ENCODE assay signal across 8 cellular contexts in the genomic region with DNA sequence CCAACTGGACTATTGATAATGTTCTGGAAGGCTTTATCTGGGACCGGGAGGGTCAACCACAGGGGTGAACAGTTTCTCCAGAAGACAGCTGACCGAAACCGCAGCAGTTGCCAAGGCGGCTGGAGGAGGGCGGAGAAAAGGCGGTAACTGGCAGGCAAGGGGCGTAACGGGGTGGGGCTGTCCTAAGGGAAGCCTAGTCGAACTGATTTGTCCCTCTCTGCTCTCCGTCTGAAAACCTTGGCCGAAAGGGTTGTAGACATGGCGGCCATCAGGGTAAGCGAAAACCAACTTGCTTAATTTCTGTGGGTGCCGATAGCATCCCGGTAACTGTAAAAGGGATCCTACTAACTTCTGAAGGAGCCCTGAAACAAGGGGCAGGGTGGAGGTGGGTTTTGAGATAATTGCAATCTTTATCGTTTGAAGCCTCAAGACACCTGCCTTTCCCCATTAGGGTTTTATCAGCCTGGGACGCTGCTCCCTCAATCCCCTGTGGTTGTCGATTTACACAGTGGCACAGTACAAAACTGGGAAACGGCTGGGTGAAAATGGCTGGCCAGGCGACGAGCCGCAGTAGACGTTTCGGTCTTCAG. TPM values are rescaled to one million over a fixed set of nuclear protein-coding genes. Genes with fewer than 3 reads are reported as not detected.
DNase-seq lines count a peak whose midpoint lies in the region; ATAC-seq, FAIRE-seq and TF ChIP-seq lines count a peak whose summit lies in the region.

Gene APOOL (plus strand): TSS at position 223 of the 590 bp plus-strand sequence. CDS start 36 bp downstream, at position 259.

- peaks cover 4 to 9% of the 10 kb centered on the region in 2 experiments; a peak in 3 of 4 replicates for H3K79me1 ChIP-seq in IMR-90 (ENCODE audit: low read depth in 1 of 2, low read length in 2 of 2)

- intact Hi-C loops in IMR-90 (cut with micrococcal nuclease), result no loop called here

- H3K56ac ChIP-seq in IMR-90 (ENCODE audit: extremely low read depth, insufficient read depth, low read length), result peak within 1 kb of the TSS; percentile 70; the same call in 1 of the 2 replicates

- dilution Hi-C loops in IMR-90 (cut with HindIII; ENCODE audit: low sequenced_read_pairs, unreplicated experiment), result no loop called here

- no peak within 1 kb of the TSS; the same call in 2 of the 3 replicates for H2BK15ac ChIP-seq in IMR-90 (ENCODE audit: low read depth, low read length)

- H3K9ac ChIP-seq in IMR-90 (ENCODE audit: low read depth, low read length) (peak within 1 kb of the TSS; percentile 83), mucosa of stomach (ENCODE audit: low read length) (peak within 1 kb of the TSS; percentile 81)

- 33% methylated on average over 8 of the region's 24 CpGs; no CpG with 5 or more reads in 1 of the 2 experiments for WGBS in IMR-90 (ENCODE audit: extremely low coverage in 2 of 2, insufficient read length in 1 of 2), 2 experiments
- 0 to 31% methylated on average over 24 of the region's 24 CpGs for WGBS in esophagus, 2 donors

- no peak for TF ChIP-seq POLR2A in IMR-90 (IDR thresholded peaks at IDR 0.05; ENCODE audit: low read depth, low read length)

- no peak within 1 kb of the TSS for H2AK9ac ChIP-seq in IMR-90 (replicated peaks; ENCODE audit: low read depth, low read length, poor library complexity)

- H3K27me3 ChIP-seq in IMR-90 (ENCODE audit: control insufficient read depth, insufficient read depth, low read length), result no peaks in the 10 kb centered on the region
- no peaks in the 10 kb centered on the region for H3K27me3 ChIP-seq in esophagus (ENCODE audit: control insufficient read depth in 1 of 2, insufficient read depth in 2 of 2, low read length in 2 of 2)
- no peaks in the 10 kb centered on the region for H3K27me3 ChIP-seq in mucosa of stomach (ENCODE audit: control insufficient read depth, insufficient read depth, low read length)

- no peak within 1 kb of the TSS; the same call in 1 of the 2 replicates for H4K91ac ChIP-seq in IMR-90 (ENCODE audit: insufficient read depth, low read depth, low read length)

- H3K4me1 ChIP-seq in IMR-90 (ENCODE audit: control insufficient read depth, insufficient read depth, low read length), result no peaks in the 10 kb centered on the region
- no peaks in the 10 kb centered on the region for H3K4me1 ChIP-seq in esophagus (ENCODE audit: control insufficient read depth in 2 of 2, insufficient read depth in 2 of 2, low read length in 1 of 2)
- H3K4me1 ChIP-seq in mucosa of stomach (ENCODE audit: control insufficient read depth, insufficient read depth, low read length), result no peaks in the 10 kb centered on the region

- no peak within 1 kb of the TSS for H2BK20ac ChIP-seq in IMR-90 (ENCODE audit: low read depth, low read length)

- no peak within 1 kb of the TSS for H2AK5ac ChIP-seq in IMR-90 (ENCODE audit: low read depth, low read length)

- H2BK5ac ChIP-seq in IMR-90 (ENCODE audit: low read depth, low read length, poor library complexity, severe bottlenecking), result no peak within 1 kb of the TSS

- H3K36me3 ChIP-seq in IMR-90 (ENCODE audit: control insufficient read depth, insufficient read depth, low read length) (no peaks in the 10 kb centered on the region), esophagus (ENCODE audit: control insufficient read depth in 2 of 2, insufficient read depth in 2 of 2, low read length in 1 of 2) (no peaks in the 10 kb centered on the region), mucosa of stomach (ENCODE audit: control insufficient read depth, insufficient read depth, low read length) (no peaks in the 10 kb centered on the region)

- TSS peak; percentile 76 for BruUV-seq in IMR-90 (replicated peaks; lab: Mats Ljungman, UMichigan)

- CTCF ChIA-PET in IMR-90 (lab: Yijun Ruan, JAX), result no interaction called here

- H3K18ac ChIP-seq in IMR-90 (ENCODE audit: low read depth, low read length), result no peak within 1 kb of the TSS

- H3K23ac ChIP-seq in IMR-90 (ENCODE audit: low read depth, low read length), result no peak within 1 kb of the TSS

- peak within 1 kb of the TSS; percentile 62 for H3K4me3 ChIP-seq in IMR-90 (ENCODE audit: insufficient read depth, low read depth, low read length)
- H3K4me3 ChIP-seq in esophagus (ENCODE audit: low read depth in 1 of 2, low read length in 2 of 2), result peak within 1 kb of the TSS; percentile 65 to 68
- H3K4me3 ChIP-seq in mucosa of stomach (ENCODE audit: low read length), result peak within 1 kb of the TSS; percentile 87

- ATAC-seq in GM21526 (IDR thresholded peaks at IDR 0.05; ENCODE audit: low FRiP score, unreplicated experiment) (peak; percentile 97), IMR-90 (ENCODE audit: low read depth) (peak; percentile 98)

- peak within 1 kb of the TSS; percentile 86 for H3K14ac ChIP-seq in IMR-90 (replicated peaks; ENCODE audit: low read depth, low read length)

- peak within 1 kb of the TSS; percentile 55 to 90 for H4K8ac ChIP-seq in IMR-90 (ENCODE audit: low read depth in 2 of 2, low read length in 2 of 2)

- peak within 1 kb of the TSS; percentile 13; the same call in 1 of the 2 replicates for H4K5ac ChIP-seq in IMR-90 (ENCODE audit: low read depth, low read length)

- H3K9me3 ChIP-seq in IMR-90 (ENCODE audit: control insufficient read depth, insufficient read depth, low read length) (no peaks in the 10 kb centered on the region), esophagus (ENCODE audit: control insufficient read depth in 2 of 2, insufficient read depth in 1 of 2, low read depth in 1 of 2, low read length in 1 of 2) (no peaks in the 10 kb centered on the region), mucosa of stomach (ENCODE audit: control insufficient read depth, low read length) (no peaks in the 10 kb centered on the region)

- peak; percentile 53 for FAIRE-seq in D721Med (lab: Jason Lieb, UNC)

- H2AFZ ChIP-seq in IMR-90 (replicated peaks; ENCODE audit: low read length, poor library complexity), result peak within 1 kb of the TSS; percentile 86

- 0 out of 2 replicates have a peak within 1 kb of the TSS, but pooled peaks have one; percentile 16 for H2BK120ac ChIP-seq in IMR-90 (ENCODE audit: low read depth, low read length)

- DNase-seq in D721Med (ENCODE audit: insufficient read length, low spot score), result peak; percentile 6
- peak; percentile 88 for DNase-seq in IMR-90
- peak; percentile 12 for DNase-seq in OCI-M2 (lab: John Stamatoyannopoulos, UW; ENCODE audit: unreplicated experiment)
- peak; percentile 53 for DNase-seq in activated T-cell treated with anti-CD3 and anti-CD28 coated beads for 4 hours
- peak; percentile 84 for DNase-seq in stimulated activated CD8-positive, alpha-beta memory T cell treated with anti-CD3 and anti-CD28 coated beads, Interleukin-4, amount 100 ng/mL, for 48 hours

- in situ Hi-C loops in IMR-90 (cut with MboI; ENCODE audit: low sequenced_read_pairs), result no loop called here

- no peaks in the 10 kb centered on the region for H4K20me1 ChIP-seq in IMR-90 (ENCODE audit: insufficient read depth, low read length)

- peak within 1 kb of the TSS; percentile 82 for H3K4me2 ChIP-seq in IMR-90 (ENCODE audit: low read depth, low read length)

- H3K9me1 ChIP-seq in IMR-90 (ENCODE audit: insufficient read depth, low read length), result no peaks in the 10 kb centered on the region

- TF ChIP-seq RAD21 in IMR-90 (IDR thresholded peaks at IDR 0.05; ENCODE audit: low read length), result no peak

- H3K4ac ChIP-seq in IMR-90 (ENCODE audit: low read depth, low read length), result peak within 1 kb of the TSS; percentile 79

- H3K27ac ChIP-seq in IMR-90 (ENCODE audit: insufficient read depth, low read length), result peak within 1 kb of the TSS; percentile 48
- peak within 1 kb of the TSS; percentile 76 to 86 for H3K27ac ChIP-seq in esophagus (ENCODE audit: low read depth in 2 of 2, low read length in 1 of 2)

- POLR2A ChIA-PET in IMR-90 (lab: Charles Lee; ENCODE audit: unreplicated experiment), result no interaction called here

- TF ChIP-seq CTCF in D721Med (IDR thresholded peaks at IDR 0.05; ENCODE audit: insufficient read depth, missing control alignments), result no peak
- no peak for TF ChIP-seq CTCF in IMR-90 (conservative IDR thresholded peaks at IDR 0.05; ENCODE audit: low read depth, low read length)

TF ChIP-seq in IMR-90, 13 proteins besides CTCF, POLR2A, EP300 and RAD21:
- TF ChIP-seq, protein P1, sequence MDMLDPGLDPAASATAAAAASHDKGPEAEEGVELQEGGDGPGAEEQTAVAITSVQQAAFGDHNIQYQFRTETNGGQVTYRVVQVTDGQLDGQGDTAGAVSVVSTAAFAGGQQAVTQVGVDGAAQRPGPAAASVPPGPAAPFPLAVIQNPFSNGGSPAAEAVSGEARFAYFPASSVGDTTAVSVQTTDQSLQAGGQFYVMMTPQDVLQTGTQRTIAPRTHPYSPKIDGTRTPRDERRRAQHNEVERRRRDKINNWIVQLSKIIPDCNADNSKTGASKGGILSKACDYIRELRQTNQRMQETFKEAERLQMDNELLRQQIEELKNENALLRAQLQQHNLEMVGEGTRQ (IDR thresholded peaks at IDR 0.05; ENCODE audit: low read depth, low read length), result no peak
- TF ChIP-seq BHLHE40 (IDR thresholded peaks at IDR 0.05; ENCODE audit: low read depth, low read length), result no peak
- TF ChIP-seq MAZ (IDR thresholded peaks at IDR 0.05; ENCODE audit: borderline replicate concordance, low read depth, low read length), result peak; percentile 48; the same call in 1 of the 2 replicates
- no peak for TF ChIP-seq CEBPB (IDR thresholded peaks at IDR 0.05; ENCODE audit: low read depth, low read length)
- TF ChIP-seq MXI1 (IDR thresholded peaks at IDR 0.05; ENCODE audit: borderline replicate concordance, low read depth, low read length), result 0 out of 2 replicates have a peak, but pooled peaks have one; percentile 14

RNA-seq across cellular contexts. Expression of gene APOOL, which starts in this region (rescaled TPM):
- 9.7 and 11.1 TPM in 2 replicates for total RNA-seq in IMR-90 (2012; rRNA removed)
- 3.2 and 4.6 TPM in 2 replicates for polyA plus RNA-seq in IMR-90 (2012; rRNA removed)
- polyA plus RNA-seq in IMR-90 (2012; cell fraction: cytosol; rRNA removed), result 0.75 and 0.82 TPM in 2 replicates
- 0.61 and 2.5 TPM in 2 replicates for polyA plus RNA-seq in IMR-90 (2012; cell fraction: nucleus; rRNA removed; ENCODE audit: low replicate concordance)
- polyA plus RNA-seq in esophagus, result 1 to 10 TPM; 3.3 to 5.7 TPM

Comparison
In these comparisons a context has a peak if more than half of its experiments do, and no peak if none do; other contexts are left out.
1. Peak in every context shown above with its lines: DNase-seq, ATAC-seq, H3K4me3 ChIP-seq and H3K27ac ChIP-seq.
2. DNase-seq: peak in every context shown above with its lines; median percentile 88 in IMR-90; 84 in stimulated activated CD8-positive, alpha-beta memory T cell treated with anti-CD3 and anti-CD28 coated beads, Interleukin-4, amount 100 ng/mL, for 48 hours; 53 in activated T-cell treated with anti-CD3 and anti-CD28 coated beads for 4 hours; 12 in OCI-M2; 6 in D721Med.